Comparison of ENCODE assay signal across 7 cellular contexts in genomic region chr3:133573054-133573628, GRCh38. TPM values are rescaled to one million over a fixed set of nuclear protein-coding genes. Genes with fewer than 3 reads are reported as not detected.
DNase-seq lines count a peak whose midpoint lies in the region; ATAC-seq, FAIRE-seq and TF ChIP-seq lines count a peak whose summit lies in the region.

No MANE protein-coding gene starts in this region.

- peaks cover 43% of the 10 kb centered on the region for H3K79me2 ChIP-seq in keratinocyte (ENCODE audit: control insufficient read depth, insufficient read depth, low read length)

- peak overlapping the region; percentile 65 to 80 (median 71) for H3K4me3 ChIP-seq in keratinocyte (ENCODE audit: control insufficient read depth in 2 of 3, extremely low read depth in 1 of 3, insufficient read depth in 2 of 3, low read depth in 1 of 3, low read length in 3 of 3)

- TF ChIP-seq CTCF in keratinocyte (optimal IDR thresholded peaks at IDR 0.05 in 1 of 3, IDR thresholded peaks at IDR 0.05 in 1 of 3, conservative IDR thresholded peaks at IDR 0.05 in 1 of 3; ENCODE audit: extremely low read depth in 1 of 3, insufficient read depth in 2 of 3, low read length in 3 of 3): peak in 1 of 3 experiments; percentile 19

- DNase-seq in T-helper 17 cell (peak; percentile 98 to 100 (median 100)), caudate nucleus (lab: John Stamatoyannopoulos, UW) (no peak), keratinocyte (ENCODE audit: low read depth, low spot score) (peak; percentile 99), NCI-H2029 treated with DMSO at 0.1 percent for 48 hours (lab: John Stamatoyannopoulos, UW) (no peak)
- peak; percentile 99 to 100 for DNase-seq in stimulated activated CD4-positive, alpha-beta T cell treated with anti-CD3 and anti-CD28 coated beads, Interleukin-1b, Interleukin-23, amount 100 ng/mL, for 4 hours (ENCODE audit: low read depth in 2 of 2)

- H3K36me3 ChIP-seq in keratinocyte (ENCODE audit: control insufficient read depth in 2 of 2, extremely low read depth in 1 of 2, insufficient read depth in 2 of 2, low read length in 2 of 2): peaks cover 5 to 25% of the 10 kb centered on the region in 2 experiments

- dilution Hi-C loops in keratinocyte (cut with MboI; ENCODE audit: extremely low pct_ligation_motif_present, low sequenced_read_pairs): no loop called here

- peaks cover 63% of the 10 kb centered on the region for H3K4me1 ChIP-seq in keratinocyte (ENCODE audit: control insufficient read depth, extremely low read depth, insufficient read depth, low read length)

- peaks cover 6% of the 10 kb centered on the region for H3K36me3 Mint-ChIP-seq in T-helper 17 cell (ENCODE audit: low read depth)

- no peaks in the 10 kb centered on the region for H3K9me3 ChIP-seq in T-helper 17 cell (ENCODE audit: control insufficient read depth, low read length, poor library complexity, severe bottlenecking)
- no peaks in the 10 kb centered on the region for H3K9me3 ChIP-seq in keratinocyte (ENCODE audit: control insufficient read depth, low read depth, low read length)

- H3K27ac ChIP-seq in caudate nucleus (ENCODE audit: low read depth, low read length): peak overlapping the region; percentile 89
- H3K27ac ChIP-seq in keratinocyte (ENCODE audit: control insufficient read depth, insufficient read depth, low read length): peak overlapping the region; percentile 89

- peak overlapping the region; percentile 73 for H2AFZ ChIP-seq in keratinocyte (ENCODE audit: control insufficient read depth, low read length)

- peak overlapping the region; percentile 80 for H3K4me2 ChIP-seq in keratinocyte (ENCODE audit: control insufficient read depth, extremely low read depth, insufficient read depth, low read depth, low read length)

- peak overlapping the region; percentile 90 for H3K4me3 Mint-ChIP-seq in T-helper 17 cell

- peaks cover 44% of the 10 kb centered on the region for H3K4me1 Mint-ChIP-seq in T-helper 17 cell

- H3K9me1 ChIP-seq in keratinocyte (ENCODE audit: control insufficient read depth, extremely low read depth, insufficient read depth, low read length): no peaks in the 10 kb centered on the region

- H4K20me1 ChIP-seq in keratinocyte (ENCODE audit: control insufficient read depth, extremely low read depth, insufficient read depth, low read length): peaks cover 18% of the 10 kb centered on the region

- no peaks in the 10 kb centered on the region for H3K27me3 ChIP-seq in keratinocyte (ENCODE audit: control insufficient read depth, extremely low read depth, insufficient read depth, low read length)

- H3K9ac ChIP-seq in keratinocyte (ENCODE audit: control insufficient read depth, extremely low read depth, insufficient read depth, low read length): peak overlapping the region; percentile 85

- FAIRE-seq in keratinocyte (lab: Jason Lieb, UNC): peak; percentile 93

- ATAC-seq in GM18867 (IDR thresholded peaks at IDR 0.05; ENCODE audit: unreplicated experiment) (peak; percentile 74), HG03095 (IDR thresholded peaks at IDR 0.05; ENCODE audit: unreplicated experiment) (peak; percentile 71), T-helper 17 cell (peak; percentile 86)

- H3K27ac Mint-ChIP-seq in T-helper 17 cell: peak overlapping the region; percentile 98

- H3K27me3 Mint-ChIP-seq in T-helper 17 cell: no peaks in the 10 kb centered on the region

RNA-seq across cellular contexts. Expression of gene CDV3, which starts 0.3 kb away (rescaled TPM):
- total RNA-seq in T-helper 17 cell: 100 to 1,000 TPM; 196 to 239 TPM
- 86.2 to 150 TPM (median 122 TPM) in 3 replicates for polyA plus RNA-seq in keratinocyte
- polyA plus RNA-seq in keratinocyte (2011; ENCODE audit: low read depth): 73.5 TPM
- polyA plus RNA-seq in keratinocyte (2011; cell fraction: cytosol; rRNA removed): 88.1 and 174 TPM in 2 replicates
- 76.3 and 95.7 TPM in 2 replicates for polyA plus RNA-seq in keratinocyte (2011; cell fraction: nucleus; rRNA removed)
- polyA plus RNA-seq in keratinocyte (2012; ENCODE audit: low replicate concordance): 107 and 169 TPM in 2 replicates
- polyA minus RNA-seq in keratinocyte: 43.6 to 107 TPM (median 47.8 TPM) in 3 replicates
- polyA minus RNA-seq in keratinocyte (2011; cell fraction: cytosol; rRNA and poly(A)+ RNA removed): 90.7 TPM
- polyA minus RNA-seq in keratinocyte (2011; cell fraction: nucleus; rRNA and poly(A)+ RNA removed): 37.7 and 62.8 TPM in 2 replicates

Comparison
In these comparisons a context has a peak if more than half of its experiments do, and no peak if none do; other contexts are left out.
1. DNase-seq: peak in T-helper 17 cell (3 of 3), keratinocyte (single experiment) and stimulated activated CD4-positive, alpha-beta T cell treated with anti-CD3 and anti-CD28 coated beads, Interleukin-1b, Interleukin-23, amount 100 ng/mL, for 4 hours (2 of 2); none in caudate nucleus (0 of 61) and NCI-H2029 treated with DMSO at 0.1 percent for 48 hours (single experiment).
2. Peak in every context shown above with its lines, with median percentiles within 50 percentile points of each other: ATAC-seq.